Comparison of ENCODE assay signal across 22 cellular contexts in the genomic region with DNA sequence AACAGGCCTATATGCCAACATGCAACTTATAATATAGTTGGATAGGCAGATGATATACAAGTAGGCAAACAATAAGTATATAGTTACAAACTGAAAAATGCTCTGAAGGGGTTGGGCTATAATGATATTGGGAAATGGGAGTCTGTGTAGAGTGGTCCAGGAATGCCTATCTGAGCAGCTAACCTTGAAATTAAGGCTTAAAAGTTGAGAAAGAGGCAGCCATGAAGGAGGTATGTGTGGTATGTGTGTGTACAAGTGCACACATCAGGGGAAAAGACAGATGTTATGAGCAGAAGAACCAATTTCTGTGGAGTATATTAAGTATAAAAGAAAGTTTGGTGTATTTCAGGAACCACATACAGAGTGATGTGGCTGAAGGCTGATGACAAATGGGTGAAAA.
DNase-seq lines count a peak whose midpoint lies in the region; ATAC-seq, FAIRE-seq and TF ChIP-seq lines count a peak whose summit lies in the region.
"Had no signal": no experiment of that assay in that cellular context is flagged by ENCODE, and none has a peak within 500 bp of the region (broad histone marks: within the 10 kb centered on the region; RNA-seq: fewer than 3 reads in every experiment).

No MANE protein-coding gene starts in this region.

- no peaks in the 10 kb centered on the region for H3K9me3 ChIP-seq in kidney (ENCODE audit: control insufficient read depth in 1 of 2, low read length in 2 of 2)
- H3K9me3 ChIP-seq: BE2C, Caco-2 had no signal

- DNase-seq in EL (peak; percentile 46), NCI-H226 (peak; percentile 36), choroid plexus epithelial cell (ENCODE audit: low read depth) (peak; percentile 79), kidney (no peak)
- DNase-seq: BE2C; Caco-2; CD4-positive, CD25-positive, alpha-beta regulatory T cell; H7; Kasumi-1; NCI-H1105; NCI-H1694; NCI-H2081 treated with DMSO at 0.1 percent for 48 hours; NCI-H748 treated with DMSO at 0.1 percent for 48 hours; NK-92 treated with Interleukin-12 subunit alpha and Interleukin-12 subunit beta, amount 100 ng/mL, for 24 hours; Right ventricle myocardium superior; T-cell had no signal

- H3K36me3 ChIP-seq in kidney (ENCODE audit: control insufficient read depth in 1 of 2, insufficient read depth in 2 of 2, low read length in 2 of 2), result no peaks in the 10 kb centered on the region
- H3K36me3 ChIP-seq: BE2C had no signal

- FAIRE-seq in kidney (lab: Jason Lieb, UNC), result no peak
- FAIRE-seq: GM12892, GM18507, HTR-8/SVneo had no signal

- ATAC-seq in GM19467 (IDR thresholded peaks at IDR 0.05; ENCODE audit: unreplicated experiment) (no peak), GM19463 (IDR thresholded peaks at IDR 0.05; ENCODE audit: unreplicated experiment) (no peak), HG03025 (IDR thresholded peaks at IDR 0.05; ENCODE audit: low FRiP score, unreplicated experiment) (no peak)
- ATAC-seq: T-cell had no signal

- TF ChIP-seq CTCF in choroid plexus epithelial cell (conservative IDR thresholded peaks at IDR 0.05; ENCODE audit: low read depth, low read length) (no peak), kidney (IDR thresholded peaks at IDR 0.05; ENCODE audit: borderline replicate concordance, extremely low read depth, insufficient read depth) (no peak)

- H3K9ac ChIP-seq in kidney (ENCODE audit: low read length in 2 of 2), result no peak overlapping the region

- no peak overlapping the region for H3K4me3 ChIP-seq in choroid plexus epithelial cell (ENCODE audit: low read depth, low read length)
- no peak overlapping the region for H3K4me3 ChIP-seq in kidney (ENCODE audit: low read length in 2 of 2)

- H3K27ac ChIP-seq in kidney (ENCODE audit: low read depth in 2 of 2, low read length in 2 of 2), result no peak overlapping the region

- H3K4me1 ChIP-seq in kidney (ENCODE audit: control insufficient read depth in 1 of 2, insufficient read depth in 1 of 2, low read depth in 1 of 2, low read length in 2 of 2), result no peaks in the 10 kb centered on the region
- H3K4me1 ChIP-seq: BE2C, Caco-2 had no signal

- intact Hi-C loops in kidney (cut with DNase I), result no loop called here
